Comparison of ENCODE assay signal across 10 cellular contexts in genomic region chr17:15588012-15588411, GRCh38. TPM values are rescaled to one million over a fixed set of nuclear protein-coding genes. Genes with fewer than 3 reads are reported as not detected.
A peak's percentile ranks its signal among the peaks of the same experiment; 100 is the strongest.
DNase-seq lines count a peak whose midpoint lies in the region; ATAC-seq, FAIRE-seq and TF ChIP-seq lines count a peak whose summit lies in the region.
"Not testable (repeated sequence)": the region's sequence is repeated elsewhere in the genome, so short reads cannot be mapped to it uniquely, and the experiment has no call there.
"Had no signal": no experiment of that assay in that cellular context is flagged by ENCODE, and none has a peak within 500 bp of the region (broad histone marks: within the 10 kb centered on the region; RNA-seq: fewer than 3 reads in every experiment).

No MANE protein-coding gene starts in this region.

- not testable (repeated sequence) for H3K27ac Mint-ChIP-seq in memory B cell

- H2BK5ac ChIP-seq in IMR-90 (ENCODE audit: low read depth, low read length, poor library complexity, severe bottlenecking), result not testable (repeated sequence)

- not testable (repeated sequence) for H3K4ac ChIP-seq in IMR-90 (ENCODE audit: low read depth, low read length)

- H3K9me3 Mint-ChIP-seq in memory B cell, result not testable (repeated sequence)

- not testable (repeated sequence) for H2AK5ac ChIP-seq in IMR-90 (ENCODE audit: low read depth, low read length)

- H3K14ac ChIP-seq in IMR-90 (replicated peaks; ENCODE audit: low read depth, low read length), result not testable (repeated sequence)

- not testable (repeated sequence) for H3K56ac ChIP-seq in IMR-90 (ENCODE audit: extremely low read depth, insufficient read depth, low read length)

- H3K18ac ChIP-seq in IMR-90 (ENCODE audit: low read depth, low read length), result not testable (repeated sequence)

- not testable (repeated sequence) for TF ChIP-seq CTCF in IMR-90 (conservative IDR thresholded peaks at IDR 0.05; ENCODE audit: low read depth, low read length); OCI-LY7 (conservative IDR thresholded peaks at IDR 0.05; ENCODE audit: low read length)

- peak; percentile 14 for FAIRE-seq in colon (lab: Jason Lieb, UNC)

- H3K9me1 ChIP-seq in IMR-90 (ENCODE audit: insufficient read depth, low read length), result not testable (repeated sequence)

- dilution Hi-C loops in IMR-90 (cut with HindIII; ENCODE audit: low sequenced_read_pairs, unreplicated experiment), result not testable (repeated sequence)

- H2BK20ac ChIP-seq in IMR-90 (ENCODE audit: low read depth, low read length), result not testable (repeated sequence)

- peaks cover 22% of the 10 kb centered on the region for H3K27me3 Mint-ChIP-seq in memory B cell

- in situ Hi-C loops in IMR-90 (cut with MboI; ENCODE audit: low sequenced_read_pairs), result not testable (repeated sequence)

- not testable (repeated sequence) for TF ChIP-seq POLR2A in IMR-90 (IDR thresholded peaks at IDR 0.05; ENCODE audit: low read depth, low read length)

- not testable (repeated sequence) for H4K5ac ChIP-seq in IMR-90 (ENCODE audit: low read depth, low read length)

- BruUV-seq in IMR-90 (replicated peaks; lab: Mats Ljungman, UMichigan); OCI-LY7 (replicated peaks; lab: Mats Ljungman, UMichigan): not testable (repeated sequence)

- POLR2A ChIA-PET in IMR-90 (lab: Charles Lee; ENCODE audit: unreplicated experiment); OCI-LY7 (lab: Charles Lee): not testable (repeated sequence)

- not testable (repeated sequence) for H3K79me2 ChIP-seq in OCI-LY7 (ENCODE audit: insufficient read depth, low read depth, low read length)

- not testable (repeated sequence) for H3K36me3 Mint-ChIP-seq in memory B cell

- WGBS in IMR-90 (ENCODE audit: extremely low coverage in 2 of 2, insufficient read length in 1 of 2), 2 experiments, result 87% methylated on average over 7 of the region's 8 CpGs; no CpG with 5 or more reads in 1 of the 2 experiments

- H3K23ac ChIP-seq in IMR-90 (ENCODE audit: low read depth, low read length), result not testable (repeated sequence)

- H3K27me3 ChIP-seq in IMR-90 (ENCODE audit: control insufficient read depth, insufficient read depth, low read length), result not testable (repeated sequence)

- H3K4me3 Mint-ChIP-seq in memory B cell, result not testable (repeated sequence)

- H3K27ac ChIP-seq in IMR-90 (ENCODE audit: insufficient read depth, low read length); OCI-LY7 (ENCODE audit: low read depth, low read length, poor library complexity, severe bottlenecking): not testable (repeated sequence)

- not testable (repeated sequence) for H3K79me1 ChIP-seq in IMR-90 (ENCODE audit: low read depth in 1 of 2, low read length in 2 of 2)

- H3K36me3 ChIP-seq in IMR-90 (ENCODE audit: control insufficient read depth, insufficient read depth, low read length); OCI-LY7 (ENCODE audit: insufficient read depth, low read length): not testable (repeated sequence)

- H2AFZ ChIP-seq in IMR-90 (replicated peaks; ENCODE audit: low read length, poor library complexity); OCI-LY7 (ENCODE audit: low read length): not testable (repeated sequence)

- ATAC-seq in IMR-90 (ENCODE audit: low read depth) (peak; percentile 11; the same call in 1 of the 2 replicates), memory B cell (ENCODE audit: low read depth) (peak; percentile 34)

- not testable (repeated sequence) for H2AK9ac ChIP-seq in IMR-90 (replicated peaks; ENCODE audit: low read depth, low read length, poor library complexity)

- H3K9ac ChIP-seq in IMR-90 (ENCODE audit: low read depth, low read length), result not testable (repeated sequence)

- intact Hi-C loops in IMR-90 (cut with micrococcal nuclease); OCI-LY7 (cut with micrococcal nuclease; ENCODE audit: unreplicated experiment): not testable (repeated sequence)

- not testable (repeated sequence) for H4K20me1 ChIP-seq in IMR-90 (ENCODE audit: insufficient read depth, low read length); OCI-LY7 (ENCODE audit: insufficient read depth, low read length)

- H3K9me2 ChIP-seq in OCI-LY7 (ENCODE audit: insufficient read depth, low read length), result not testable (repeated sequence)

- not testable (repeated sequence) for H4K8ac ChIP-seq in IMR-90 (ENCODE audit: low read depth in 2 of 2, low read length in 2 of 2)

- not testable (repeated sequence) for H3K9me3 ChIP-seq in IMR-90 (ENCODE audit: control insufficient read depth, insufficient read depth, low read length); OCI-LY7 (ENCODE audit: low read length)

- H2BK120ac ChIP-seq in IMR-90 (ENCODE audit: low read depth, low read length), result not testable (repeated sequence)

- not testable (repeated sequence) for H2BK15ac ChIP-seq in IMR-90 (ENCODE audit: low read depth, low read length)

- not testable (repeated sequence) for H4K91ac ChIP-seq in IMR-90 (ENCODE audit: insufficient read depth, low read depth, low read length)

- CTCF ChIA-PET in IMR-90 (lab: Yijun Ruan, JAX); OCI-LY7 (lab: Charles Lee; ENCODE audit: unreplicated experiment): not testable (repeated sequence)

- not testable (repeated sequence) for DNase-seq in IMR-90; memory B cell (ENCODE audit: low spot score in 2 of 2)
- peak; percentile 0 to 75 (median 51) for DNase-seq in NCI-H1417 (lab: John Stamatoyannopoulos, UW)
- peak; percentile 6 for DNase-seq in NCI-H345 treated with DMSO at 0.1 percent for 48 hours (lab: John Stamatoyannopoulos, UW; ENCODE audit: unreplicated experiment)
- peak; percentile 8 for DNase-seq in NCI-H748 treated with DMSO at 0.1 percent for 48 hours (lab: John Stamatoyannopoulos, UW)
- peak; percentile 66 for DNase-seq in OCI-LY7 (ENCODE audit: low spot score)

- H3K4me1 Mint-ChIP-seq in memory B cell, result peaks cover 10% of the 10 kb centered on the region

- H3K4me3 ChIP-seq in IMR-90 (ENCODE audit: insufficient read depth, low read depth, low read length); OCI-LY7 (ENCODE audit: low read depth, low read length, poor library complexity, severe bottlenecking): not testable (repeated sequence)

- TF ChIP-seq RAD21 in IMR-90 (IDR thresholded peaks at IDR 0.05; ENCODE audit: low read length), result not testable (repeated sequence)

- peak overlapping the region; percentile 50 for H3K4me2 ChIP-seq in IMR-90 (ENCODE audit: low read depth, low read length)
- peak overlapping the region; percentile 46 for H3K4me2 ChIP-seq in OCI-LY7 (ENCODE audit: low read length)

- not testable (repeated sequence) for H3K4me1 ChIP-seq in IMR-90 (ENCODE audit: control insufficient read depth, insufficient read depth, low read length)
- peaks cover 30% of the 10 kb centered on the region for H3K4me1 ChIP-seq in OCI-LY7 (ENCODE audit: insufficient read depth, low read length, poor library complexity, severe bottlenecking)

RNA-seq across cellular contexts. Expression of gene TVP23C, which starts 24.7 kb away (rescaled TPM):
- total RNA-seq in IMR-90 (2012; rRNA removed), result 12.0 and 22.5 TPM in 2 replicates
- 3.6 and 7.5 TPM in 2 replicates for polyA plus RNA-seq in IMR-90 (2012; rRNA removed)
- 0.84 and 1.8 TPM in 2 replicates for polyA plus RNA-seq in IMR-90 (2012; cell fraction: cytosol; rRNA removed)
- 9.5 and 19.7 TPM in 2 replicates for polyA plus RNA-seq in IMR-90 (2012; cell fraction: nucleus; rRNA removed; ENCODE audit: low replicate concordance)
- total RNA-seq in OCI-LY7 (2014; rRNA removed; shearing (Covaris generic)), result 6.5 and 8.4 TPM in 2 replicates
- total RNA-seq in OCI-LY7 (2022), result 17.9 and 20.3 TPM in 2 replicates

RNA-seq across cellular contexts. Expression of gene FBXW10B, which starts 31.5 kb away (rescaled TPM):
- total RNA-seq in IMR-90 (2012; rRNA removed), result under 0.01 and 0.28 TPM in 2 replicates
- 0.23 and 0.43 TPM in 2 replicates for polyA plus RNA-seq in IMR-90 (2012; rRNA removed)
- polyA plus RNA-seq in IMR-90 (2012; cell fraction: cytosol; rRNA removed), result 0.05 TPM in 1 of 2 replicates, not detected in the other
- 2.8 and 3.2 TPM in 2 replicates for polyA plus RNA-seq in IMR-90 (2012; cell fraction: nucleus; rRNA removed; ENCODE audit: low replicate concordance)
- total RNA-seq in OCI-LY7 (2014; rRNA removed; shearing (Covaris generic)), result not detected in 2 replicates
- not detected in 2 replicates for total RNA-seq in OCI-LY7 (2022)
- total RNA-seq: H9 had no signal
- polyA plus RNA-seq: CD14-positive monocyte; CD8-positive, alpha-beta memory T cell had no signal
